Comparison of ENCODE assay signal across 26 cellular contexts in the genomic region with DNA sequence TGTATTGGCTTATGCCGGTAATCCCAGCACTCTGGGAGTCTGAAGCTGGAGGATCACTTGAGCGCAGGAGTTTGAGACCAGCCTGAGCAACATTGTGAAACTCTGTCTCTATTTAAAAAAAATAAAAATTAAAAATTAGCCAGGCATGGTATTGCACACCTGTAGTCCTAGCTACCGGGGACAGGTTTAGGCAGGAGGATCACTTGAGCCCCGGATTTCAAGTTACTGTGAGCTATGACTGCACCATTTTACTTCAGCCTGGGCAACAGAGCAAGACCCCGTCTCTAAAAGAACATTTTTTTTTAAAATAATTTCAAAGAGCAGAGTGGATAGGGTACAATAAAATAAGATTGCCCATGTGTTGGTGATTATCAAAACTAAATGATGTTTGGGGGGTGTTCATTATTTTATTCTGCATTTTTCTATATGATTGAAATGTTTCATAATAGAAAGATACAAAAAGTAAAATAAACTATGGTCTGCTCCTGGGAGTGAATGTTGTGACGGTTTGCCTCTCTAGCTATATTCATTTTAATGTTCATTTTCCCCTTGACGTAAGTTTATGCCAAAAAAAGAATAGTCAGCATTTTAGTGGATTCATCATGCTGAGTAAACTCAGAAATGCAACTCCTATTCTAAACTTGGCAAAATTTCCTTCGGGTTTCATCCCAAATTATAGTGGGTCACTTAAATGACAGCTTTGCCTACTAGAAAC.
A peak's percentile ranks its signal among the peaks of the same experiment; 100 is the strongest.
DNase-seq lines count a peak whose midpoint lies in the region; ATAC-seq, FAIRE-seq and TF ChIP-seq lines count a peak whose summit lies in the region.
"Had no signal": no experiment of that assay in that cellular context is flagged by ENCODE, and none has a peak within 500 bp of the region (broad histone marks: within the 10 kb centered on the region; RNA-seq: fewer than 3 reads in every experiment).

No MANE protein-coding gene starts in this region.

- BruUV-seq in Panc1 (replicated peaks; lab: Mats Ljungman, UMichigan), result no TSS peak

- H3K4me3 Mint-ChIP-seq in neural progenitor cell, result no peak overlapping the region
- H3K4me3 Mint-ChIP-seq: activated naive CD4-positive, alpha-beta T cell treated with anti-CD3 and anti-CD28 coated beads for 36 hours; activated T-cell treated with anti-CD3 and anti-CD28 coated beads, Interleukin-2, amount 50 U/mL, for 4 hours; central memory CD8-positive, alpha-beta T cell; immature natural killer cell; stimulated activated effector memory CD8-positive, alpha-beta T cell treated with anti-CD3 and anti-CD28 coated beads, Interleukin-12 subunit alpha, Interleukin-12 subunit beta, amount 100 ng/mL, for 72 hours had no signal

- H3K4me3 ChIP-seq in Panc1 (ENCODE audit: low read depth in 2 of 2, low read length in 2 of 2) (no peak overlapping the region), neural progenitor cell (no peak overlapping the region), coronary artery (no peak overlapping the region), adrenal gland (no peak overlapping the region)
- H3K4me3 ChIP-seq: dorsolateral prefrontal cortex, mucosa of descending colon had no signal

- FAIRE-seq in H54 (lab: Jason Lieb, UNC) (peak; percentile 80), endometrium (lab: Jason Lieb, UNC) (peak; percentile 15)

- POLR2A ChIA-PET in Panc1 (lab: Charles Lee), result no interaction called here

- no peaks in the 10 kb centered on the region for H3K9me3 Mint-ChIP-seq in neural progenitor cell
- H3K9me3 Mint-ChIP-seq: activated naive CD4-positive, alpha-beta T cell treated with anti-CD3 and anti-CD28 coated beads for 36 hours; activated T-cell treated with anti-CD3 and anti-CD28 coated beads, Interleukin-2, amount 50 U/mL, for 4 hours; central memory CD8-positive, alpha-beta T cell; immature natural killer cell; stimulated activated effector memory CD8-positive, alpha-beta T cell treated with anti-CD3 and anti-CD28 coated beads, Interleukin-12 subunit alpha, Interleukin-12 subunit beta, amount 100 ng/mL, for 72 hours had no signal

- H3K36me3 ChIP-seq in Panc1 (ENCODE audit: control insufficient read depth, insufficient read depth, low read length) (no peaks in the 10 kb centered on the region), neural progenitor cell (no peaks in the 10 kb centered on the region), adrenal gland (replicated peaks in 1 of 2) (no peaks in the 10 kb centered on the region)

- H3K4me2 ChIP-seq in neural progenitor cell, result peak overlapping the region; percentile 41

- H3K27me3 Mint-ChIP-seq in neural progenitor cell (ENCODE audit: insufficient read depth, low read depth), result no peaks in the 10 kb centered on the region
- H3K27me3 Mint-ChIP-seq: central memory CD8-positive, alpha-beta T cell had no signal

- H2AFZ ChIP-seq in neural progenitor cell (replicated peaks), result no peak overlapping the region

- peaks cover 26% of the 10 kb centered on the region for H3K4me1 Mint-ChIP-seq in neural progenitor cell
- H3K4me1 Mint-ChIP-seq: central memory CD8-positive, alpha-beta T cell; immature natural killer cell; stimulated activated effector memory CD8-positive, alpha-beta T cell treated with anti-CD3 and anti-CD28 coated beads, Interleukin-12 subunit alpha, Interleukin-12 subunit beta, amount 100 ng/mL, for 72 hours had no signal

- H3K9me3 ChIP-seq in Panc1 (ENCODE audit: control insufficient read depth, insufficient read depth, low read depth, low read length), result no peaks in the 10 kb centered on the region
- no peaks in the 10 kb centered on the region for H3K9me3 ChIP-seq in neural progenitor cell (ENCODE audit: low read depth)
- H3K9me3 ChIP-seq in adrenal gland (replicated peaks in 1 of 3), result no peaks in the 10 kb centered on the region
- H3K9me3 ChIP-seq: mucosa of descending colon had no signal

- WGBS in adrenal gland, 4 donors, result 90% methylated on average over 8 of the region's 8 CpGs

- H3K9ac ChIP-seq in neural progenitor cell, result no peak overlapping the region

- H4K20me1 ChIP-seq in neural progenitor cell (ENCODE audit: low read depth), result no peaks in the 10 kb centered on the region

- in situ Hi-C loops in Panc1 (cut with HindIII; ENCODE audit: low pct_unique_long_range_greater_than_20kb, low sequenced_read_pairs), result no loop called here

- peaks cover 2% of the 10 kb centered on the region for H3K36me3 Mint-ChIP-seq in neural progenitor cell

- TF ChIP-seq POLR2A in H54 (IDR thresholded peaks at IDR 0.05; ENCODE audit: low read depth, low read length) (no peak), adrenal gland (IDR thresholded peaks at IDR 0.05) (no peak)

- H3K4me1 ChIP-seq in Panc1 (ENCODE audit: control insufficient read depth, insufficient read depth, low read length) (peaks cover 43% of the 10 kb centered on the region), neural progenitor cell (peaks cover 41% of the 10 kb centered on the region), adrenal gland (replicated peaks in 1 of 2) (peaks cover 4 to 24% of the 10 kb centered on the region in 2 donors)

- DNase-seq in H54 (ENCODE audit: insufficient read length, low spot score), result no peak
- no peak for DNase-seq in Panc1 (ENCODE audit: low read depth, low spot score)
- no peak for DNase-seq in neural progenitor cell (ENCODE audit: low spot score)
- no peak for DNase-seq in coronary artery (ENCODE audit: low spot score)
- DNase-seq in GM20000 (ENCODE audit: low spot score), result no peak
- no peak for DNase-seq in adrenal gland
- no peak for DNase-seq in DMS114 treated with DMSO at 0.1 percent for 48 hours (lab: John Stamatoyannopoulos, UW; ENCODE audit: unreplicated experiment)
- DNase-seq: activated naive CD4-positive, alpha-beta T cell treated with anti-CD3 and anti-CD28 coated beads for 36 hours; activated T-cell treated with anti-CD3 and anti-CD28 coated beads, Interleukin-2, amount 50 U/mL, for 4 hours; amygdala; dorsolateral prefrontal cortex; foreskin keratinocyte; GDM1; immature natural killer cell; KG1; left ventricle myocardium superior; mucosa of descending colon; NCI-H2171 treated with DMSO at 0.1 percent for 48 hours; posterior cingulate gyrus; Right ventricle myocardium superior; stimulated activated CD4-positive, alpha-beta T cell treated with anti-CD3 and anti-CD28 coated beads, Interleukin-1b, Interleukin-23, amount 100 ng/mL, for 48 hours; SW 1271 had no signal

- CTCF ChIA-PET in Panc1 (lab: Charles Lee), result no interaction called here

- TF ChIP-seq CTCF in Panc1 (IDR thresholded peaks at IDR 0.05) (no peak), neural progenitor cell (IDR thresholded peaks at IDR 0.05) (no peak), coronary artery (IDR thresholded peaks at IDR 0.05) (no peak), GM20000 (IDR thresholded peaks at IDR 0.05; ENCODE audit: extremely low read depth, missing control alignments) (no peak), adrenal gland (IDR thresholded peaks at IDR 0.05) (no peak)

- peaks cover 9% of the 10 kb centered on the region for H3F3A ChIP-seq in neural progenitor cell (ENCODE audit: low read depth)

- intact Hi-C loops in Panc1 (cut with micrococcal nuclease; ENCODE audit: unreplicated experiment) (no loop called here), adrenal gland (cut with DNase I) (no loop called here)

- H3K27me3 ChIP-seq in Panc1 (ENCODE audit: control insufficient read depth, insufficient read depth, low read length) (no peaks in the 10 kb centered on the region), neural progenitor cell (no peaks in the 10 kb centered on the region), adrenal gland (no peaks in the 10 kb centered on the region)
- H3K27me3 ChIP-seq: dorsolateral prefrontal cortex, foreskin keratinocyte had no signal

- H3K27ac Mint-ChIP-seq in neural progenitor cell, result peak overlapping the region; percentile 30
- H3K27ac Mint-ChIP-seq: activated naive CD4-positive, alpha-beta T cell treated with anti-CD3 and anti-CD28 coated beads for 36 hours; immature natural killer cell; stimulated activated effector memory CD8-positive, alpha-beta T cell treated with anti-CD3 and anti-CD28 coated beads, Interleukin-12 subunit alpha, Interleukin-12 subunit beta, amount 100 ng/mL, for 72 hours had no signal

- no peak for ATAC-seq in Panc1
- ATAC-seq: activated T-cell treated with anti-CD3 and anti-CD28 coated beads, Interleukin-2, amount 50 U/mL, for 4 hours; left ventricle myocardium superior; stimulated activated effector memory CD8-positive, alpha-beta T cell treated with anti-CD3 and anti-CD28 coated beads, Interleukin-12 subunit alpha, Interleukin-12 subunit beta, amount 100 ng/mL, for 72 hours had no signal

- H3K27ac ChIP-seq in Panc1 (ENCODE audit: low read length) (peak overlapping the region; percentile 93), neural progenitor cell (no peak overlapping the region), coronary artery (no peak overlapping the region), adrenal gland (no peak overlapping the region)
- H3K27ac ChIP-seq: C4-2B, dorsolateral prefrontal cortex, foreskin keratinocyte had no signal

- no peaks in the 10 kb centered on the region for H3K79me2 ChIP-seq in neural progenitor cell (ENCODE audit: low read depth)
